Comparison of ENCODE assay signal across 1 cellular context in genomic region chr11:6356503-6356902, GRCh38.
TF ChIP-seq lines count a peak whose summit lies in the region.

No MANE protein-coding gene starts in this region.

TF ChIP-seq in HCT116, 20 proteins besides CTCF, POLR2A, EP300 and RAD21:
- no peak for TF ChIP-seq ZBTB33 (IDR thresholded peaks at IDR 0.05; ENCODE audit: extremely low read depth, insufficient replicate concordance, low read length)
- no peak for TF ChIP-seq FOSL1 (IDR thresholded peaks at IDR 0.05; ENCODE audit: low read depth)
- no peak for TF ChIP-seq CBX3 (IDR thresholded peaks at IDR 0.05; ENCODE audit: low read depth)
- no peak for TF ChIP-seq EZH2phosphoT487 (IDR thresholded peaks at IDR 0.05; ENCODE audit: borderline replicate concordance)
